8 cellular contexts compared by ENCODE assay signal in the genomic region with DNA sequence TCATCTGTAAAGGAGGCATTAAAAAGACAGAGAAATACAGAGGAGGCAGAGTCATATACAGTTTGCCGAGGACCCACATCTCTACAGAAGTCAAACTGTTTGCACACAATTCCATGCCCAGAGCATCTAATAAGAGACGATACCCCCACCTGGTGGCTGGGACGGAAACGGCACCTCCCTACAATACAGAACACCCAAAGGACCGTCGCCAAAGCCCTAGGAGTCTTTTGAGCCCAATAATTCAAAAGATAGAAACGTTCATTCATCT. TPM values are rescaled to one million over a fixed set of nuclear protein-coding genes. Genes with fewer than 3 reads are reported as not detected.
DNase-seq lines count a peak whose midpoint lies in the region; ATAC-seq and TF ChIP-seq lines count a peak whose summit lies in the region.

No MANE protein-coding gene starts in this region.

- TF ChIP-seq CTCF in OCI-LY7 (conservative IDR thresholded peaks at IDR 0.05; ENCODE audit: low read length) = peak; percentile 100

- H3K9me2 ChIP-seq in OCI-LY7 (ENCODE audit: insufficient read depth, low read length) = no peaks in the 10 kb centered on the region

- H3K27ac ChIP-seq in OCI-LY7 (ENCODE audit: low read depth, low read length, poor library complexity, severe bottlenecking) (peak overlapping the region; percentile 91), esophagus (ENCODE audit: low read depth in 2 of 2, low read length in 1 of 2) (peak overlapping the region; percentile 81 to 100)

- peak overlapping the region; percentile 97 for H3K4me3 Mint-ChIP-seq in stimulated activated effector memory CD8-positive, alpha-beta T cell treated with anti-CD3 and anti-CD28 coated beads, Interleukin-12 subunit alpha, Interleukin-12 subunit beta, amount 100 ng/mL, for 72 hours

- H3K36me3 ChIP-seq in OCI-LY7 (ENCODE audit: insufficient read depth, low read length) (peaks cover 32% of the 10 kb centered on the region), esophagus (ENCODE audit: control insufficient read depth in 2 of 2, insufficient read depth in 2 of 2, low read length in 1 of 2) (peaks cover 7 to 11% of the 10 kb centered on the region in 2 donors)

- TF ChIP-seq RAD21 in Ishikawa (IDR thresholded peaks at IDR 0.05; ENCODE audit: low read depth) = peak; percentile 89

- peaks cover 43% of the 10 kb centered on the region for H3K79me2 ChIP-seq in OCI-LY7 (ENCODE audit: insufficient read depth, low read depth, low read length)

- H3K9me3 ChIP-seq in OCI-LY7 (ENCODE audit: low read length) (no peaks in the 10 kb centered on the region), esophagus (ENCODE audit: control insufficient read depth in 2 of 2, insufficient read depth in 1 of 2, low read depth in 1 of 2, low read length in 1 of 2) (no peaks in the 10 kb centered on the region)

- peak overlapping the region; percentile 100 for H3K27ac Mint-ChIP-seq in stimulated activated effector memory CD8-positive, alpha-beta T cell treated with anti-CD3 and anti-CD28 coated beads, Interleukin-12 subunit alpha, Interleukin-12 subunit beta, amount 100 ng/mL, for 72 hours

- H3K9me3 Mint-ChIP-seq in stimulated activated effector memory CD8-positive, alpha-beta T cell treated with anti-CD3 and anti-CD28 coated beads, Interleukin-12 subunit alpha, Interleukin-12 subunit beta, amount 100 ng/mL, for 72 hours = no peaks in the 10 kb centered on the region

- CTCF ChIA-PET in OCI-LY7 (lab: Charles Lee; ENCODE audit: unreplicated experiment) = interaction anchor here (0.9 to 1.0 kb wide), 2 partner anchors 11 to 14 kb away, joined by 3 read pairs; no protein-coding TSS in a partner anchor

- H3K4me1 ChIP-seq in OCI-LY7 (ENCODE audit: insufficient read depth, low read length, poor library complexity, severe bottlenecking) (peaks cover 33% of the 10 kb centered on the region), esophagus (ENCODE audit: control insufficient read depth in 2 of 2, insufficient read depth in 2 of 2, low read length in 1 of 2) (peaks cover 5 to 7% of the 10 kb centered on the region in 2 donors)

- no peak for TF ChIP-seq EP300 in Ishikawa (IDR thresholded peaks at IDR 0.05; ENCODE audit: borderline replicate concordance)

- H3K4me2 ChIP-seq in OCI-LY7 (ENCODE audit: low read length) = peak overlapping the region; percentile 96

- peaks cover 58% of the 10 kb centered on the region for H3K4me1 Mint-ChIP-seq in stimulated activated effector memory CD8-positive, alpha-beta T cell treated with anti-CD3 and anti-CD28 coated beads, Interleukin-12 subunit alpha, Interleukin-12 subunit beta, amount 100 ng/mL, for 72 hours

- peak overlapping the region; percentile 61 for H3K4me3 ChIP-seq in OCI-LY7 (ENCODE audit: low read depth, low read length, poor library complexity, severe bottlenecking)
- H3K4me3 ChIP-seq in esophagus (ENCODE audit: low read depth in 1 of 2, low read length in 2 of 2) = peak overlapping the region in 1 of 2 donors; percentile 94

- peak; percentile 96 for DNase-seq in DMS 273 (lab: John Stamatoyannopoulos, UW; ENCODE audit: unreplicated experiment)
- peak; percentile 95 for DNase-seq in OCI-LY7 (ENCODE audit: low spot score)
- peak; percentile 82 for DNase-seq in activated T-cell treated with anti-CD3 and anti-CD28 coated beads for 48 hours (ENCODE audit: low read depth)
- peak; percentile 94 for DNase-seq in myocyte (ENCODE audit: low read depth)
- peak; percentile 83 to 95 for DNase-seq in stimulated activated effector memory CD8-positive, alpha-beta T cell treated with anti-CD3 and anti-CD28 coated beads, Interleukin-12 subunit alpha, Interleukin-12 subunit beta, amount 100 ng/mL, for 72 hours (ENCODE audit: low spot score in 2 of 2)

- no peaks in the 10 kb centered on the region for H3K27me3 ChIP-seq in esophagus (ENCODE audit: control insufficient read depth in 1 of 2, insufficient read depth in 2 of 2, low read length in 2 of 2)

- WGBS in esophagus, 2 donors = 0% methylated on average over 7 of the region's 7 CpGs

- no TSS peak for BruUV-seq in OCI-LY7 (replicated peaks; lab: Mats Ljungman, UMichigan)

- peaks cover 74% of the 10 kb centered on the region for H3K36me3 Mint-ChIP-seq in stimulated activated effector memory CD8-positive, alpha-beta T cell treated with anti-CD3 and anti-CD28 coated beads, Interleukin-12 subunit alpha, Interleukin-12 subunit beta, amount 100 ng/mL, for 72 hours

- POLR2A ChIA-PET in OCI-LY7 (lab: Charles Lee) = interaction anchor here (1.3 to 1.6 kb wide), 4 partner anchors 10 to 24 kb away, joined by 4 to 9 read pairs (median 6); partner anchors contain the start of genes MED29, PAF1 and RPS16

- intact Hi-C loops in OCI-LY7 (cut with micrococcal nuclease; ENCODE audit: unreplicated experiment) = loop anchor here (1.0 kb wide), 4 partner anchors 14 to 286 kb away; partner anchors contain the start of genes PAK4 and SAMD4B

- peaks cover 4% of the 10 kb centered on the region for H4K20me1 ChIP-seq in OCI-LY7 (ENCODE audit: insufficient read depth, low read length)

- ATAC-seq in GM21717 (IDR thresholded peaks at IDR 0.05; ENCODE audit: unreplicated experiment) = peak; percentile 10
- ATAC-seq in stimulated activated effector memory CD8-positive, alpha-beta T cell treated with anti-CD3 and anti-CD28 coated beads, Interleukin-12 subunit alpha, Interleukin-12 subunit beta, amount 100 ng/mL, for 72 hours = peak; percentile 60

- no peak overlapping the region for H2AFZ ChIP-seq in OCI-LY7 (ENCODE audit: low read length)

TF ChIP-seq in Ishikawa, 13 proteins besides CTCF, POLR2A, EP300 and RAD21:
- TF ChIP-seq, protein P1, sequence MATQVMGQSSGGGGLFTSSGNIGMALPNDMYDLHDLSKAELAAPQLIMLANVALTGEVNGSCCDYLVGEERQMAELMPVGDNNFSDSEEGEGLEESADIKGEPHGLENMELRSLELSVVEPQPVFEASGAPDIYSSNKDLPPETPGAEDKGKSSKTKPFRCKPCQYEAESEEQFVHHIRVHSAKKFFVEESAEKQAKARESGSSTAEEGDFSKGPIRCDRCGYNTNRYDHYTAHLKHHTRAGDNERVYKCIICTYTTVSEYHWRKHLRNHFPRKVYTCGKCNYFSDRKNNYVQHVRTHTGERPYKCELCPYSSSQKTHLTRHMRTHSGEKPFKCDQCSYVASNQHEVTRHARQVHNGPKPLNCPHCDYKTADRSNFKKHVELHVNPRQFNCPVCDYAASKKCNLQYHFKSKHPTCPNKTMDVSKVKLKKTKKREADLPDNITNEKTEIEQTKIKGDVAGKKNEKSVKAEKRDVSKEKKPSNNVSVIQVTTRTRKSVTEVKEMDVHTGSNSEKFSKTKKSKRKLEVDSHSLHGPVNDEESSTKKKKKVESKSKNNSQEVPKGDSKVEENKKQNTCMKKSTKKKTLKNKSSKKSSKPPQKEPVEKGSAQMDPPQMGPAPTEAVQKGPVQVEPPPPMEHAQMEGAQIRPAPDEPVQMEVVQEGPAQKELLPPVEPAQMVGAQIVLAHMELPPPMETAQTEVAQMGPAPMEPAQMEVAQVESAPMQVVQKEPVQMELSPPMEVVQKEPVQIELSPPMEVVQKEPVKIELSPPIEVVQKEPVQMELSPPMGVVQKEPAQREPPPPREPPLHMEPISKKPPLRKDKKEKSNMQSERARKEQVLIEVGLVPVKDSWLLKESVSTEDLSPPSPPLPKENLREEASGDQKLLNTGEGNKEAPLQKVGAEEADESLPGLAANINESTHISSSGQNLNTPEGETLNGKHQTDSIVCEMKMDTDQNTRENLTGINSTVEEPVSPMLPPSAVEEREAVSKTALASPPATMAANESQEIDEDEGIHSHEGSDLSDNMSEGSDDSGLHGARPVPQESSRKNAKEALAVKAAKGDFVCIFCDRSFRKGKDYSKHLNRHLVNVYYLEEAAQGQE (IDR thresholded peaks at IDR 0.05; ENCODE audit: low read depth) = no peak

RNA-seq across cellular contexts. Expression of gene PLEKHG2, which starts 0.7 kb away (rescaled TPM):
- 28.3 and 30.4 TPM in 2 replicates for total RNA-seq in OCI-LY7 (2014; rRNA removed; shearing (Covaris generic))
- total RNA-seq in OCI-LY7 (2022) (65.9 and 68.2 TPM in 2 replicates), myocyte (14.3 and 20.6 TPM in 2 replicates)
- polyA plus RNA-seq in esophagus = 1 to 10 TPM; 3.8 to 9.2 TPM
- polyA plus RNA-seq in myocyte (2012) = 44.0 TPM

RNA-seq across cellular contexts. Expression of gene ZFP36, which starts 5.1 kb away (rescaled TPM):
- total RNA-seq in OCI-LY7 (2014; rRNA removed; shearing (Covaris generic)) = 19.4 and 21.8 TPM in 2 replicates
- total RNA-seq in OCI-LY7 (2022) (55.9 and 57.2 TPM in 2 replicates), myocyte (6.8 and 7.3 TPM in 2 replicates)
- polyA plus RNA-seq in esophagus = 100 to 1,000 TPM; 249 to 382 TPM
- 13.3 TPM for polyA plus RNA-seq in myocyte (2012)

RNA-seq across cellular contexts. Expression of gene MED29, which starts 20.6 kb away (rescaled TPM):
- 15.7 and 28.3 TPM in 2 replicates for total RNA-seq in OCI-LY7 (2014; rRNA removed; shearing (Covaris generic))
- total RNA-seq in OCI-LY7 (2022) (31.2 and 31.3 TPM in 2 replicates), myocyte (28.1 and 29.3 TPM in 2 replicates)
- 10 to 100 TPM; 15.6 to 22.7 TPM for polyA plus RNA-seq in esophagus
- polyA plus RNA-seq in myocyte (2012) = 24.7 TPM

RNA-seq across cellular contexts. Expression of gene PAF1, which starts 20.9 kb away (rescaled TPM):
- total RNA-seq in OCI-LY7 (2014; rRNA removed; shearing (Covaris generic)) = 33.1 and 35.4 TPM in 2 replicates
- 45.9 and 46.8 TPM in 2 replicates for total RNA-seq in OCI-LY7 (2022)
- polyA plus RNA-seq in esophagus = 10 to 100 TPM; 41.8 to 43.0 TPM
- total RNA-seq in myocyte = 37.0 and 39.1 TPM in 2 replicates
- 57.4 TPM for polyA plus RNA-seq in myocyte (2012)

RNA-seq across cellular contexts. Expression of gene RPS16, which starts 24.0 kb away (rescaled TPM):
- 538 and 634 TPM in 2 replicates for total RNA-seq in OCI-LY7 (2014; rRNA removed; shearing (Covaris generic))
- 3,661 and 4,044 TPM in 2 replicates for total RNA-seq in OCI-LY7 (2022)
- 1,000 to 10,000 TPM; 1,628 to 3,096 TPM for polyA plus RNA-seq in esophagus
- total RNA-seq in myocyte = 129 and 130 TPM in 2 replicates
- 2,078 TPM for polyA plus RNA-seq in myocyte (2012)
